11 cellular contexts compared by ENCODE assay signal in the genomic region with DNA sequence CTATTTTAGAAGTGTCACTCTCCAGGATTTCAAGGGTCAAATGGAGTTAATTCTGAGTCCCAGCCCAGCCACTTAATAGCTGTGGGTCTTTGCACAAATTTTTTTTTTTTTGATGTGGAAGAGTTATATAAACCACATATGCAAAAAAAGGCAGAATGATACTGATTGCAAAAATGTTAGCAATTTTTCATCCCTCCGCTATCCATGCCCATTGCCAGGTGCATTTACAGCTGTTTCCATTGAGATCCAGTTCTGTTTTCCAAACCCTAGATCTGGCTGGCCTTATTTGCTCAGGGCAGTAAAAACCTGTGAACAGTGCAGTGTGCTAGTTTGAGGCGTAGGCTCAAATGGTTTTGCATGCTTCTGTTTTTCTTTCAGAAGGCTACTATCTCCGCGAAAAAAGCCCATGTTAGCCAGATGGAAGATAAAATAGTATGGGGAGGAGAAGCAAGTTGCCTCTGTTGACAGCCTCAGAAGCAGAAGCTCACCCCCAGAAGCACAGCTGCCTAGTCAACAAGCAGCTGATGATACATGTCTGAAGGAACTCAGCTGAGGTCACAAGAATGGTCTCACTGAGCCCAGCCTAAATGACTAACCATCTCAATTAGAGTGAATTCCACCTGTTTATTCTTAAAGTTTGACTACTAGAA. TPM values are rescaled to one million over a fixed set of nuclear protein-coding genes. Genes with fewer than 3 reads are reported as not detected.
DNase-seq lines count a peak whose midpoint lies in the region; ATAC-seq and TF ChIP-seq lines count a peak whose summit lies in the region.
"Had no signal": no experiment of that assay in that cellular context is flagged by ENCODE, and none has a peak within 500 bp of the region (broad histone marks: within the 10 kb centered on the region; RNA-seq: fewer than 3 reads in every experiment).

No MANE protein-coding gene starts in this region.

- peak overlapping the region; percentile 52 for H3K27ac Mint-ChIP-seq in activated CD4-positive, alpha-beta T cell treated with anti-CD3 and anti-CD28 coated beads, Interleukin-2, amount 10 ng/mL, durations not matched to agents 24 days and 14 days

- H3K4me1 ChIP-seq in psoas muscle, result peaks cover 11% of the 10 kb centered on the region
- peaks cover 6 to 20% of the 10 kb centered on the region in 2 donors for H3K4me1 ChIP-seq in gastrocnemius medialis

- H3K9me3 ChIP-seq in psoas muscle, result no peaks in the 10 kb centered on the region
- no peaks in the 10 kb centered on the region for H3K9me3 ChIP-seq in gastrocnemius medialis
- H3K9me3 ChIP-seq: sigmoid colon had no signal

- peak; percentile 48 for DNase-seq in activated CD4-positive, alpha-beta T cell treated with anti-CD3 and anti-CD28 coated beads, Interleukin-2, amount 10 ng/mL, durations not matched to agents 24 days and 14 days
- DNase-seq in activated CD4-positive, alpha-beta T cell treated with anti-CD3 and anti-CD28 coated beads for 4 hours, result no peak
- peak; percentile 27 for DNase-seq in NB4 (ENCODE audit: low read depth)
- no peak for DNase-seq in dorsolateral prefrontal cortex
- DNase-seq in psoas muscle, result no peak
- DNase-seq in gastrocnemius medialis, result no peak
- DNase-seq in head of caudate nucleus, result no peak
- DNase-seq: central memory CD4-positive, alpha-beta T cell; foreskin melanocyte; sigmoid colon had no signal

- H3K9me3 Mint-ChIP-seq in activated CD4-positive, alpha-beta T cell treated with anti-CD3 and anti-CD28 coated beads, Interleukin-2, amount 10 ng/mL, durations not matched to agents 24 days and 14 days, result no peaks in the 10 kb centered on the region

- ATAC-seq in psoas muscle, result no peak
- ATAC-seq in GM18867 (IDR thresholded peaks at IDR 0.05; ENCODE audit: unreplicated experiment), result no peak
- ATAC-seq in gastrocnemius medialis, result no peak

- H3K36me3 ChIP-seq in psoas muscle (ENCODE audit: insufficient read depth in 1 of 2, low read depth in 1 of 2) (peaks cover 0 to 7% of the 10 kb centered on the region in 2 donors), gastrocnemius medialis (peaks cover 0 to 4% of the 10 kb centered on the region in 2 donors)
- H3K36me3 ChIP-seq: sigmoid colon had no signal

- H3K4me1 Mint-ChIP-seq in activated CD4-positive, alpha-beta T cell treated with anti-CD3 and anti-CD28 coated beads, Interleukin-2, amount 10 ng/mL, durations not matched to agents 24 days and 14 days, result peaks cover 12% of the 10 kb centered on the region

- in situ Hi-C loops in gastrocnemius medialis (cut with MboI; ENCODE audit: low sequenced_read_pairs in 4 of 4), result loop anchor here in 2 of 4 donors (10.0 to 25.0 kb wide), 2 partner anchors 112 to 481 kb away; partner anchors contain the start of genes ZNF273 (in 2 of the 2) and ZNF736 (in 1 of the 2)

- 52 to 75% (median 71%) methylated on average over 4 of the region's 4 CpGs for WGBS in psoas muscle, 3 donors

- H3K36me3 Mint-ChIP-seq in activated CD4-positive, alpha-beta T cell treated with anti-CD3 and anti-CD28 coated beads, Interleukin-2, amount 10 ng/mL, durations not matched to agents 24 days and 14 days (ENCODE audit: low read depth), result peaks cover 21% of the 10 kb centered on the region

- H3K4me3 Mint-ChIP-seq in activated CD4-positive, alpha-beta T cell treated with anti-CD3 and anti-CD28 coated beads, Interleukin-2, amount 10 ng/mL, durations not matched to agents 24 days and 14 days, result peak overlapping the region; percentile 100

- H3K4me3 ChIP-seq in NB4 (ENCODE audit: low read depth, low read length), result no peak overlapping the region
- peak overlapping the region in 13 of 59 donors; percentile 75 to 95 (median 92) for H3K4me3 ChIP-seq in dorsolateral prefrontal cortex
- no peak overlapping the region for H3K4me3 ChIP-seq in psoas muscle
- H3K4me3 ChIP-seq in gastrocnemius medialis, result no peak overlapping the region

- H3K27me3 ChIP-seq in dorsolateral prefrontal cortex, result no peaks in the 10 kb centered on the region
- H3K27me3 ChIP-seq in psoas muscle (ENCODE audit: insufficient read depth in 3 of 3, low read length in 2 of 3), result no peaks in the 10 kb centered on the region
- H3K27me3 ChIP-seq in gastrocnemius medialis, result no peaks in the 10 kb centered on the region
- H3K27me3 ChIP-seq: sigmoid colon had no signal

- TF ChIP-seq CTCF in NB4 (IDR thresholded peaks at IDR 0.05; ENCODE audit: low read depth, low read length), result no peak
- TF ChIP-seq CTCF in dorsolateral prefrontal cortex (IDR thresholded peaks at IDR 0.05 in 54 of 56, conservative IDR thresholded peaks at IDR 0.05 in 2 of 56; ENCODE audit: low read depth in 1 of 56, partially characterized antibody in 56 of 56), result no peak
- TF ChIP-seq CTCF in psoas muscle (IDR thresholded peaks at IDR 0.05), result no peak
- TF ChIP-seq CTCF in gastrocnemius medialis (IDR thresholded peaks at IDR 0.05 in 4 of 5, conservative IDR thresholded peaks at IDR 0.05 in 1 of 5), result no peak

- H3K27ac ChIP-seq in dorsolateral prefrontal cortex (peak overlapping the region in 47 of 59 donors; percentile 4 to 90 (median 79)), psoas muscle (peak overlapping the region; percentile 87), gastrocnemius medialis (peak overlapping the region in 2 of 4 donors; percentile 79 to 86)

- intact Hi-C loops in activated CD4-positive, alpha-beta T cell treated with anti-CD3 and anti-CD28 coated beads, Interleukin-2, amount 10 ng/mL, durations not matched to agents 24 days and 14 days (cut with micrococcal nuclease), result loop anchor here (5.0 kb wide), 1 partner anchor 231 kb away; the partner anchor contains the start of gene ZNF680
- intact Hi-C loops in dorsolateral prefrontal cortex (cut with DNase I), result loop anchor here in 1 of 2 donors (10.0 kb wide), 3 partner anchors 92 to 228 kb away; partner anchors contain the start of genes ZNF107 and ZNF680
- intact Hi-C loops in psoas muscle (cut with DNase I), result loop anchor here in 1 of 2 donors (10.0 kb wide), 1 partner anchor 488 kb away; no protein-coding TSS in a partner anchor
- intact Hi-C loops in gastrocnemius medialis (cut with DNase I; ENCODE audit: low total_unique reads), result loop anchor here (10.0 kb wide), 2 partner anchors 112 to 478 kb away; partner anchors contain the start of genes ZNF273 and ZNF736
- intact Hi-C loops in head of caudate nucleus (cut with DNase I), result no loop called here

- H3K27me3 Mint-ChIP-seq in activated CD4-positive, alpha-beta T cell treated with anti-CD3 and anti-CD28 coated beads, Interleukin-2, amount 10 ng/mL, durations not matched to agents 24 days and 14 days, result no peaks in the 10 kb centered on the region

- no peak for TF ChIP-seq POLR2A in NB4 (IDR thresholded peaks at IDR 0.05; ENCODE audit: extremely low read depth, insufficient read length)
- TF ChIP-seq POLR2A in gastrocnemius medialis (IDR thresholded peaks at IDR 0.05), result no peak

RNA-seq across cellular contexts. Expression of gene ZNF138, which starts 1.0 kb away (rescaled TPM):
- total RNA-seq in activated CD4-positive, alpha-beta T cell treated with anti-CD3 and anti-CD28 coated beads, Interleukin-2, amount 10 ng/mL, durations not matched to agents 24 days and 14 days, result 8.6 and 9.2 TPM in 2 replicates
- 10 to 100 TPM; 22.0 to 54.1 (median 33.1) TPM for total RNA-seq in dorsolateral prefrontal cortex
- 1 to 10 TPM; 3.9 to 9.7 (median 6.0) TPM for total RNA-seq in psoas muscle
- 10 to 100 TPM in 1 of 3 donors, 1 to 10 TPM in 2; 2.6 to 11.7 (median 3.5) TPM for polyA plus RNA-seq in psoas muscle
- 10 to 100 TPM in 1 of 4 donors, 1 to 10 TPM in 3; 4.5 to 11.6 (median 6.8) TPM for total RNA-seq in gastrocnemius medialis

Comparison
In these comparisons a context has a peak if more than half of its experiments do, and no peak if none do; other contexts are left out.
1. DNase-seq: peak in activated CD4-positive, alpha-beta T cell treated with anti-CD3 and anti-CD28 coated beads, Interleukin-2, amount 10 ng/mL, durations not matched to agents 24 days and 14 days (single experiment) and NB4 (single experiment); none in activated CD4-positive, alpha-beta T cell treated with anti-CD3 and anti-CD28 coated beads for 4 hours (0 of 2), dorsolateral prefrontal cortex (0 of 10), psoas muscle (0 of 2), gastrocnemius medialis (0 of 2) and head of caudate nucleus (0 of 42).